18 cellular contexts compared by ENCODE assay signal in the genomic region with DNA sequence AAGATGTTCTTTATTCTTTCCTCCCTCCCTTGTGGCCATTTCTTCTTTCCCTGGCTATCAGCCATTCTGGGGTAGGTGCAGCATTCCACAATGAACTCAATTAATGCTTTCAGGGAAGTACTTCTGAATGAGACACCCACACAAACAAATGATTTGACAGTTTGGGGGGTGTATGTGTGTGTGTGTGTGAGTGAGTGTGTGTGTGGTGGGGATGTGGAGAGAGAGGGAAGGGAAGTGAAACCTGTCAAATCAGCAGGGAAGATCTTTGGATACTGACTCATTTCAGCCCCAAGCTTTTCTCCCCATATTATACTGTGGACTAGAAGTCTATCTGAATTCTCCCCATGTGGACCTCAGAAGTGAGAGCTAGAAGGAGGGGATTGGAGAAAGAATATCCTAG.
A peak's percentile ranks its signal among the peaks of the same experiment; 100 is the strongest.
DNase-seq lines count a peak whose midpoint lies in the region; ATAC-seq and TF ChIP-seq lines count a peak whose summit lies in the region.
"Had no signal": no experiment of that assay in that cellular context is flagged by ENCODE, and none has a peak within 500 bp of the region (broad histone marks: within the 10 kb centered on the region; RNA-seq: fewer than 3 reads in every experiment).

No MANE protein-coding gene starts in this region.

- no peaks in the 10 kb centered on the region for H4K20me1 ChIP-seq in OCI-LY3 (ENCODE audit: insufficient read depth, low read length)

- peak overlapping the region; percentile 0; the same call in 1 of the 2 replicates for H3K27ac Mint-ChIP-seq in HFFc6

- H3K9me3 Mint-ChIP-seq in HFFc6 = no peaks in the 10 kb centered on the region

- no peak overlapping the region for H2AFZ ChIP-seq in OCI-LY3 (ENCODE audit: low read depth, low read length)

- no peak overlapping the region for H3K27ac ChIP-seq in OCI-LY3 (ENCODE audit: low read length)
- H3K27ac ChIP-seq: C4-2B, cardiac muscle cell, SK-N-MC, thyroid gland, VCaP had no signal

- DNase-seq in HFFc6 = no peak
- DNase-seq in fibroblast of mammary gland (ENCODE audit: low read depth) = peak; percentile 21
- peak; percentile 54 for DNase-seq in skeletal muscle cell (ENCODE audit: low read depth)
- no peak for DNase-seq in NCI-H128 (lab: John Stamatoyannopoulos, UW; ENCODE audit: unreplicated experiment)
- DNase-seq: activated gamma-delta T cell, DND-41, gastrocnemius medialis, NCI-H2081 treated with DMSO at 0.1 percent for 48 hours, posterior cingulate gyrus, thyroid gland had no signal

- no peak for TF ChIP-seq CTCF in HFFc6 (IDR thresholded peaks at IDR 0.05)
- TF ChIP-seq CTCF in OCI-LY3 (IDR thresholded peaks at IDR 0.05; ENCODE audit: low read depth, low read length) = no peak
- no peak for TF ChIP-seq CTCF in fibroblast of mammary gland (conservative IDR thresholded peaks at IDR 0.05; ENCODE audit: control insufficient read depth, insufficient read depth, low read depth, low read length)

- H3K79me2 ChIP-seq in OCI-LY3 (ENCODE audit: low read length) = no peaks in the 10 kb centered on the region

- peaks cover 12% of the 10 kb centered on the region for H3K4me1 ChIP-seq in OCI-LY3 (ENCODE audit: low read length)

- H3K4me3 Mint-ChIP-seq in HFFc6 = no peak overlapping the region

- no peaks in the 10 kb centered on the region for H3K27me3 ChIP-seq in OCI-LY3 (ENCODE audit: low read depth, low read length)
- H3K27me3 ChIP-seq: cardiac muscle cell, gastrocnemius medialis, thyroid gland had no signal

- H3K9me3 ChIP-seq in OCI-LY3 (ENCODE audit: insufficient read depth, low read length) = no peaks in the 10 kb centered on the region
- H3K9me3 ChIP-seq: gastrocnemius medialis, thyroid gland had no signal

- no peak overlapping the region for H3K9ac ChIP-seq in OCI-LY3 (ENCODE audit: low read length)

- peaks cover 7% of the 10 kb centered on the region for H3K36me3 ChIP-seq in OCI-LY3 (replicated peaks; ENCODE audit: low read depth, low read length)
- H3K36me3 ChIP-seq: thyroid gland had no signal

- H3K4me3 ChIP-seq in OCI-LY3 (ENCODE audit: low read length) = no peak overlapping the region
- no peak overlapping the region for H3K4me3 ChIP-seq in fibroblast of mammary gland (ENCODE audit: control insufficient read depth, low read depth, low read length)
- H3K4me3 ChIP-seq in skeletal muscle cell (ENCODE audit: low read depth, low read length) = no peak overlapping the region
- H3K4me3 ChIP-seq: cardiac muscle cell, gastrocnemius medialis, SK-N-MC, thyroid gland had no signal

- peaks cover 5% of the 10 kb centered on the region; the same call in 1 of the 2 replicates for H3K27me3 Mint-ChIP-seq in HFFc6 (ENCODE audit: insufficient read depth)

- ATAC-seq in HG02970 (IDR thresholded peaks at IDR 0.05; ENCODE audit: low FRiP score, unreplicated experiment) (no peak), HG03025 (IDR thresholded peaks at IDR 0.05; ENCODE audit: low FRiP score, unreplicated experiment) (no peak)
- ATAC-seq: HCT116 had no signal

- H3K36me3 Mint-ChIP-seq in HFFc6 (ENCODE audit: low read depth) = no peaks in the 10 kb centered on the region; the same call in 1 of the 2 replicates

- H3K4me1 Mint-ChIP-seq in HFFc6 (ENCODE audit: low read depth) = peaks cover 17% of the 10 kb centered on the region

- peak overlapping the region; percentile 32; the same call in 1 of the 2 replicates for H3K4me2 ChIP-seq in OCI-LY3 (ENCODE audit: low read length)

Comparison
In these comparisons a context has a peak if more than half of its experiments do, and no peak if none do; other contexts are left out.
1. DNase-seq: peak in fibroblast of mammary gland (single experiment) and skeletal muscle cell (single experiment); none in HFFc6 (single experiment) and NCI-H128 (single experiment).